19 cellular contexts compared by ENCODE assay signal in the genomic region with DNA sequence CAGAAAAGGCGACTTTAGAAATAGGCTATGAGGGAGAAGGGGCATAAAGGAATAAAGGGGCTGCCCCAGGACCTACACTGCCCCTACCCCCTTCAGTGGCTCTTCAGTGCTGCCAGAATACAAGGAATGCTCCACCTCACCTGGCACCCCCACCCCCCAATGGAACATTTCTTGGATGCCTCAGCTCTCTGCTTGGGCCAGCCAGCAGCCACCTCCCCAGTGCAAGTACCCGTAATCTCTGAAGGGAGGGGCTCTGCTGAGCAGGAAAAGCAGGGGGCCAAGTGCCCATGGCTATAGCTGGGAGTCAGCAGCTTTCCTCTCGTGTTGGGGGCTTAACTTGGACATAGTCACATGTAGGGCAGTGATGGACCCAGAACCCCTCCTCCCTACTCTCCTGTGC. TPM values are rescaled to one million over a fixed set of nuclear protein-coding genes. Genes with fewer than 3 reads are reported as not detected.
DNase-seq lines count a peak whose midpoint lies in the region; ATAC-seq, FAIRE-seq and TF ChIP-seq lines count a peak whose summit lies in the region.
"Had no signal": no experiment of that assay in that cellular context is flagged by ENCODE, and none has a peak within 500 bp of the region (broad histone marks: within the 10 kb centered on the region; RNA-seq: fewer than 3 reads in every experiment).

No MANE protein-coding gene starts in this region.

- TF ChIP-seq CTCF in 22Rv1 (IDR thresholded peaks at IDR 0.05) = no peak
- TF ChIP-seq CTCF in HCT116 (IDR thresholded peaks at IDR 0.05 in 2 of 3, conservative IDR thresholded peaks at IDR 0.05 in 1 of 3; ENCODE audit: borderline replicate concordance in 1 of 3, insufficient read depth in 1 of 3, low read depth in 2 of 3, low read length in 2 of 3) = no peak
- TF ChIP-seq CTCF in K562 (IDR thresholded peaks at IDR 0.05 in 2 of 3, conservative IDR thresholded peaks at IDR 0.05 in 1 of 3; ENCODE audit: insufficient read depth in 2 of 3, low read depth in 1 of 3, low read length in 3 of 3) = no peak
- TF ChIP-seq CTCF in nephron progenitor cell (IDR thresholded peaks at IDR 0.05) = no peak

- in situ Hi-C loops in K562 (cut with MboI) = no loop called here

- H3K9me3 Mint-ChIP-seq in nephron progenitor cell = no peaks in the 10 kb centered on the region

- no peaks in the 10 kb centered on the region for H3K79me2 ChIP-seq in HCT116 (ENCODE audit: insufficient read depth, low read length)
- H3K79me2 ChIP-seq in K562 (ENCODE audit: control insufficient read depth, insufficient read depth, low read length) = no peaks in the 10 kb centered on the region

- H3K4me1 Mint-ChIP-seq in nephron progenitor cell = peaks cover 39% of the 10 kb centered on the region

- no peak overlapping the region for H3K4me2 ChIP-seq in HCT116 (ENCODE audit: low read length)
- no peak overlapping the region for H3K4me2 ChIP-seq in K562 (ENCODE audit: insufficient read depth, low read length)

- no peak overlapping the region for H3K4me3 ChIP-seq in HCT116 (replicated peaks in 1 of 2; ENCODE audit: low read depth in 1 of 2, low read length in 2 of 2)
- no peak overlapping the region for H3K4me3 ChIP-seq in K562
- H3K4me3 ChIP-seq: adrenal gland, tibial artery had no signal

- ATAC-seq in HCT116 (no peak), K562 (no peak), HG03457 (IDR thresholded peaks at IDR 0.05; ENCODE audit: unreplicated experiment) (no peak)
- ATAC-seq: PC-3 had no signal

- no peaks in the 10 kb centered on the region for H3K9me2 ChIP-seq in HCT116 (ENCODE audit: insufficient read depth)

- intact Hi-C loops in HCT116 (cut with micrococcal nuclease) = no loop called here
- intact Hi-C loops in K562 (cut with micrococcal nuclease) = no loop called here

- BruUV-seq in HCT116 (replicated peaks; lab: Mats Ljungman, UMichigan) (TSS peak; percentile 9), K562 (replicated peaks; lab: Mats Ljungman, UMichigan) (TSS peak; percentile 28)

- POLR2A ChIA-PET in HCT116 (lab: Charles Lee) = no interaction called here
- POLR2A ChIA-PET in K562 (lab: Yijun Ruan, JAX) = interaction anchor here (0.6 to 1.2 kb wide), 5 partner anchors 14 to 83 kb away, joined by 3 to 4 read pairs (median 3); no protein-coding TSS in a partner anchor

- no peaks in the 10 kb centered on the region for H3K27me3 Mint-ChIP-seq in nephron progenitor cell (ENCODE audit: low read depth, poor library complexity)

- H3K9ac ChIP-seq in HCT116 (ENCODE audit: low read length) = no peak overlapping the region
- peak overlapping the region in 1 of 2 experiments; percentile 10; a peak in 1 of 4 replicates for H3K9ac ChIP-seq in K562 (ENCODE audit: insufficient read depth in 1 of 2, low read depth in 2 of 2, low read length in 2 of 2)

- H3K4me1 ChIP-seq in HCT116 (ENCODE audit: control insufficient read depth in 1 of 2, insufficient read depth in 2 of 2, low read length in 2 of 2) = peaks cover 0 to 9% of the 10 kb centered on the region in 2 experiments; a peak in 1 of 4 replicates
- no peaks in the 10 kb centered on the region; a peak in 1 of 5 replicates for H3K4me1 ChIP-seq in K562 (replicated peaks in 1 of 2; ENCODE audit: control insufficient read depth in 2 of 2, insufficient read depth in 2 of 2, low read length in 2 of 2)

- DNase-seq in HCT116 (ENCODE audit: low read depth, low spot score) (no peak), K562 (ENCODE audit: extremely low read depth in 1 of 4, low spot score in 3 of 4) (no peak), nephron progenitor cell (no peak), SIG-M5 treated with dmso at 0.1 percent for 504 hours (lab: John Stamatoyannopoulos, UW; ENCODE audit: unreplicated experiment) (no peak), NCI-H748 (lab: John Stamatoyannopoulos, UW; ENCODE audit: unreplicated experiment) (no peak), dermis blood vessel endothelial cell (no peak)
- DNase-seq: activated CD8-positive, alpha-beta memory T cell treated with anti-CD3 and anti-CD28 coated beads, Interleukin-2, amount 50 U/mL, for 48 hours; adrenal gland; erythroblast; head of caudate nucleus; kidney glomerular epithelial cell; NCI-H1930; NCI-H510A treated with DMSO at 0.1 percent for 48 hours; PC-3; retina; tibial artery had no signal

- H3K36me3 ChIP-seq in HCT116 (ENCODE audit: control insufficient read depth in 1 of 2, insufficient read depth in 2 of 2, low read length in 2 of 2) (peaks cover 38% of the 10 kb centered on the region in 2 experiments; a peak in 3 of 4 replicates), K562 (ENCODE audit: control insufficient read depth, insufficient read depth, low read length) (peaks cover 61% of the 10 kb centered on the region)

- peak overlapping the region; percentile 97 for H3K27ac Mint-ChIP-seq in nephron progenitor cell

- H4K20me1 ChIP-seq in HCT116 (ENCODE audit: insufficient read depth) = no peaks in the 10 kb centered on the region
- H4K20me1 ChIP-seq in K562 (replicated peaks; ENCODE audit: control insufficient read depth, insufficient read depth, low read length) = peaks cover 5% of the 10 kb centered on the region; the same call in 1 of the 2 replicates

- FAIRE-seq in K562 (lab: Jason Lieb, UNC) = no peak
- FAIRE-seq: colon had no signal

- no peaks in the 10 kb centered on the region for H3K9me1 ChIP-seq in K562 (ENCODE audit: control insufficient read depth, insufficient read depth, low read length)

- no peak overlapping the region for H2AFZ ChIP-seq in HCT116 (ENCODE audit: low read depth, low read length, poor library complexity, severe bottlenecking)
- no peak overlapping the region for H2AFZ ChIP-seq in K562 (ENCODE audit: low read depth, low read length)

- 88% methylated on average over 3 of the region's 3 CpGs for WGBS in K562 (ENCODE audit: insufficient coverage, low coverage, missing lambda C conversion rate)

- peak overlapping the region; percentile 12; the same call in 1 of the 2 replicates for H3K27ac ChIP-seq in 22Rv1
- H3K27ac ChIP-seq in HCT116 (ENCODE audit: low read depth, low read length) = no peak overlapping the region
- no peak overlapping the region for H3K27ac ChIP-seq in K562 (ENCODE audit: extremely low read depth, low read depth, low read length)
- H3K27ac ChIP-seq: adrenal gland, tibial artery had no signal

- TF ChIP-seq EP300 in K562 (IDR thresholded peaks at IDR 0.05; ENCODE audit: low read length) = no peak

- RAD21 ChIA-PET in HCT116 (lab: Charles Lee; ENCODE audit: low non-redundant PET in 1 of 2, low total read pairs in 2 of 2, uncharacterized antibody in 2 of 2, unreplicated experiment in 2 of 2) = no interaction called here

- no peaks in the 10 kb centered on the region for H3K9me3 ChIP-seq in HCT116 (ENCODE audit: control insufficient read depth in 1 of 2, insufficient read depth in 1 of 2, low read depth in 1 of 2, low read length in 2 of 2)
- H3K9me3 ChIP-seq in K562 (replicated peaks; ENCODE audit: control insufficient read depth, insufficient read depth, low read depth, low read length) = no peaks in the 10 kb centered on the region
- H3K9me3 ChIP-seq: adrenal gland, tibial artery had no signal

- TF ChIP-seq POLR2A in HCT116 (IDR thresholded peaks at IDR 0.05; ENCODE audit: borderline replicate concordance, extremely low read depth, insufficient read depth, insufficient read length) = no peak
- TF ChIP-seq POLR2A in K562 (conservative IDR thresholded peaks at IDR 0.05) = no peak

- CTCF ChIA-PET in HCT116 (lab: Charles Lee) = no interaction called here
- CTCF ChIA-PET in K562 (lab: Yijun Ruan, JAX; ENCODE audit: low intra/inter-chr PET ratio) = interaction anchor here (0.7 to 1.4 kb wide), 2 partner anchors 31 to 82 kb away, joined by 3 read pairs; no protein-coding TSS in a partner anchor

- no peak for TF ChIP-seq RAD21 in HCT116 (IDR thresholded peaks at IDR 0.05; ENCODE audit: low read depth)
- TF ChIP-seq RAD21 in K562 (CRISPR knock-in tag; conservative IDR thresholded peaks at IDR 0.05 in 1 of 2, IDR thresholded peaks at IDR 0.05 in 1 of 2) = no peak

- H3K36me3 Mint-ChIP-seq in nephron progenitor cell (ENCODE audit: low read depth) = peaks cover 42% of the 10 kb centered on the region

- no peak overlapping the region for H3K4me3 Mint-ChIP-seq in nephron progenitor cell

- H3K27me3 ChIP-seq in HCT116 (ENCODE audit: insufficient read depth, low read length) (no peaks in the 10 kb centered on the region), K562 (ENCODE audit: control insufficient read depth in 2 of 2, insufficient read depth in 2 of 2, low read length in 2 of 2) (no peaks in the 10 kb centered on the region)
- H3K27me3 ChIP-seq: adrenal gland, tibial artery had no signal

RNA-seq across cellular contexts. Expression of a gene that starts 33.3 kb away (rescaled TPM):
- total RNA-seq in HCT116 (2021; ENCODE audit: unreplicated experiment) = 106 TPM
- 56.1 and 56.8 TPM in 2 replicates for polyA plus RNA-seq in HCT116 (2012)
- 610 and 900 TPM in 2 replicates for total RNA-seq in K562 (2011; cell fraction: chromatin; rRNA removed; ENCODE audit: low replicate concordance)
- total RNA-seq in K562 (2011; cell fraction: nucleolus; rRNA removed) = 295 and 308 TPM in 2 replicates
- 357 and 370 TPM in 2 replicates for total RNA-seq in K562 (2011; cell fraction: nucleoplasm; rRNA removed)
- 26.2 and 30.6 TPM in 2 replicates for total RNA-seq in K562 (2014; rRNA removed)
- total RNA-seq in K562 (2014; rRNA removed; fragmentation: Illumina TruSeq; extraction: Trizol) = 18.4 and 22.5 TPM in 2 replicates
- 18.6 and 24.1 TPM in 2 replicates for total RNA-seq in K562 (2015; rRNA removed; fragmentation: Illumina TruSeq; extraction: Trizol)
- total RNA-seq in K562 (2021) = 72.1 and 86.4 TPM in 2 replicates
- 60.2 and 106 TPM in 2 replicates for polyA plus RNA-seq in K562 (2011; rRNA removed)
- 71.3 and 75.4 TPM in 2 replicates for polyA plus RNA-seq in K562 (2011; cell fraction: cytosol; rRNA removed)
- polyA plus RNA-seq in K562 (2011; cell fraction: nucleus; rRNA removed) = 204 and 222 TPM in 2 replicates
- polyA plus RNA-seq in K562 (2012) = 46.5 and 60.7 TPM in 2 replicates
- polyA plus RNA-seq in K562 (2014; fragmentation: Illumina TruSeq; extraction: Trizol) = 74.3 and 82.1 TPM in 2 replicates
- polyA plus RNA-seq in K562 (2014; fragmentation: Nextera tagmentation; extraction: Ambion mirVana) = 10 to 100 TPM in 1 of 2 experiments, 1 to 10 TPM in 1; 4.5 to 22.2 TPM
- polyA plus RNA-seq in K562 (2014; rRNA removed) = 40.9 and 52.4 TPM in 2 replicates
- 102 and 122 TPM in 2 replicates for polyA minus RNA-seq in K562 (2011; rRNA and poly(A)+ RNA removed)
- 57.1 and 59.6 TPM in 2 replicates for polyA minus RNA-seq in K562 (2011; cell fraction: cytosol; rRNA and poly(A)+ RNA removed)
- 64.6 and 113 TPM in 2 replicates for polyA minus RNA-seq in K562 (2011; cell fraction: nucleus; rRNA and poly(A)+ RNA removed)
- 23.5 and 40.9 TPM in 2 replicates for total RNA-seq in dermis blood vessel endothelial cell

RNA-seq across cellular contexts. Expression of a gene that starts 49.0 kb away (rescaled TPM):
- total RNA-seq in HCT116 (2021; ENCODE audit: unreplicated experiment) (1,051 TPM), K562 (2014; rRNA removed) (908 and 1,391 TPM in 2 replicates), K562 (2014; rRNA removed; fragmentation: Illumina TruSeq; extraction: Trizol) (1,412 and 1,463 TPM in 2 replicates), K562 (2015; rRNA removed; fragmentation: Illumina TruSeq; extraction: Trizol) (1,133 and 1,218 TPM in 2 replicates), K562 (2021) (1,519 and 1,587 TPM in 2 replicates), dermis blood vessel endothelial cell (402 and 579 TPM in 2 replicates)
- polyA plus RNA-seq in HCT116 (2012) = 997 and 1,023 TPM in 2 replicates
- 915 and 971 TPM in 2 replicates for total RNA-seq in K562 (2011; cell fraction: chromatin; rRNA removed; ENCODE audit: low replicate concordance)
- total RNA-seq in K562 (2011; cell fraction: nucleolus; rRNA removed) = 708 and 730 TPM in 2 replicates
- 705 and 764 TPM in 2 replicates for total RNA-seq in K562 (2011; cell fraction: nucleoplasm; rRNA removed)
- polyA plus RNA-seq in K562 (2011; rRNA removed) (3,125 and 3,469 TPM in 2 replicates), K562 (2014; fragmentation: Illumina TruSeq; extraction: Trizol) (1,824 and 2,016 TPM in 2 replicates), K562 (2014; fragmentation: Nextera tagmentation; extraction: Ambion mirVana) (1,000 to 10,000 TPM; 1,043 to 1,482 TPM), K562 (2014; rRNA removed) (1,530 and 1,669 TPM in 2 replicates)
- polyA plus RNA-seq in K562 (2011; cell fraction: cytosol; rRNA removed) = 3,019 and 3,082 TPM in 2 replicates
- polyA plus RNA-seq in K562 (2011; cell fraction: nucleus; rRNA removed) = 1,901 and 2,779 TPM in 2 replicates
- 1,216 and 1,383 TPM in 2 replicates for polyA plus RNA-seq in K562 (2012)
- 2,231 and 2,600 TPM in 2 replicates for polyA minus RNA-seq in K562 (2011; rRNA and poly(A)+ RNA removed)
- polyA minus RNA-seq in K562 (2011; cell fraction: cytosol; rRNA and poly(A)+ RNA removed) = 1,182 and 1,204 TPM in 2 replicates
- polyA minus RNA-seq in K562 (2011; cell fraction: nucleus; rRNA and poly(A)+ RNA removed) = 185 and 410 TPM in 2 replicates
